3 cellular contexts compared by ENCODE assay signal in the genomic region with DNA sequence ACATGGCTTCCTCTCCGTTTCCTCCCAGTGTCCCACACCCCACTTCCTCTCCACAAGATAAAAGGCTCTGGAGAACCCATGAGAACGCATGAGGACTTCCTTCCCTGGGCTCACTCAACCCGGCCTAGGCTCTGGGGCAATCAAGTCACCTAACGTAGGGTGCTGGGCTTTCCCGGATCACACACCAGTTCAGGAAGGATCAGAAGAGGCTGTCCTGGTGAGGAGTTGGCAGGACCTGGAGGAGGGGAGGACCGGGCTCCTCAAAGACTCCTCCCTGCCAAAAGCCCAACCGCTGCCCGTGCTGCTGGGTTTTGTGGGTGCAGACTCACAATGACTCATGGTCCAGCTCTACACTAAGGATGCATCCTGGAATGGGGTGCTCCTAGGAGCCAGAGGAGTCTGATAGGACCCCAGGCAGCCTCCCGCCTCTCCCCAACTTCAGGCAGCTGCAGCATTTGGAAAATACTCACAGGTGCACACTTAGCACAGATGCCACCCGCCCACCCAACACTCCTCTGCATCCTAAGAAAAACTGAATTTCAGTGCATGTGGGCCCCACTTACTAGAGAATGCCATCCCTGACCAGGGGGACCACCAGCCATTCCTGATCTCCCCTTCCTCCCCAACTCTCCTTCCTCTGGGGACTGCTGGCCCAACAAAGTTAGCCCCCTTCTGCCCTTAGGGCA.
TF ChIP-seq lines count a peak whose summit lies in the region.

No MANE protein-coding gene starts in this region.

TF ChIP-seq in liver, 16 proteins besides CTCF, POLR2A, EP300 and RAD21:
- TF ChIP-seq NR2F2 (IDR thresholded peaks at IDR 0.05): peak; percentile 34
- TF ChIP-seq, protein P1, sequence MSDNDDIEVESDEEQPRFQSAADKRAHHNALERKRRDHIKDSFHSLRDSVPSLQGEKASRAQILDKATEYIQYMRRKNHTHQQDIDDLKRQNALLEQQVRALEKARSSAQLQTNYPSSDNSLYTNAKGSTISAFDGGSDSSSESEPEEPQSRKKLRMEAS (IDR thresholded peaks at IDR 0.05): no peak

TF ChIP-seq in HepG2, 621 proteins besides CTCF, POLR2A, EP300 and RAD21:
- TF ChIP-seq ELF1 (CRISPR knock-in tag; IDR thresholded peaks at IDR 0.05) (no peak), ZSCAN29 (CRISPR knock-in tag; conservative IDR thresholded peaks at IDR 0.05) (no peak), ESRRA (CRISPR knock-in tag; IDR thresholded peaks at IDR 0.05; ENCODE audit: low read depth) (no peak), ZBTB38 (CRISPR knock-in tag; IDR thresholded peaks at IDR 0.05) (no peak)

TF ChIP-seq in GM12878, 131 proteins besides CTCF, POLR2A, EP300 and RAD21:
- peak; percentile 36; the same call in 1 of the 2 replicates for TF ChIP-seq NFXL1 (IDR thresholded peaks at IDR 0.05; ENCODE audit: borderline replicate concordance)
- TF ChIP-seq, protein P2, sequence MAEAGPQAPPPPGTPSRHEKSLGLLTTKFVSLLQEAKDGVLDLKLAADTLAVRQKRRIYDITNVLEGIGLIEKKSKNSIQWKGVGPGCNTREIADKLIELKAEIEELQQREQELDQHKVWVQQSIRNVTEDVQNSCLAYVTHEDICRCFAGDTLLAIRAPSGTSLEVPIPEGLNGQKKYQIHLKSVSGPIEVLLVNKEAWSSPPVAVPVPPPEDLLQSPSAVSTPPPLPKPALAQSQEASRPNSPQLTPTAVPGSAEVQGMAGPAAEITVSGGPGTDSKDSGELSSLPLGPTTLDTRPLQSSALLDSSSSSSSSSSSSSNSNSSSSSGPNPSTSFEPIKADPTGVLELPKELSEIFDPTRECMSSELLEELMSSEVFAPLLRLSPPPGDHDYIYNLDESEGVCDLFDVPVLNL (IDR thresholded peaks at IDR 0.05; ENCODE audit: low read depth, low read length): no peak
